Comparison of ENCODE assay signal across 8 cellular contexts in the genomic region with DNA sequence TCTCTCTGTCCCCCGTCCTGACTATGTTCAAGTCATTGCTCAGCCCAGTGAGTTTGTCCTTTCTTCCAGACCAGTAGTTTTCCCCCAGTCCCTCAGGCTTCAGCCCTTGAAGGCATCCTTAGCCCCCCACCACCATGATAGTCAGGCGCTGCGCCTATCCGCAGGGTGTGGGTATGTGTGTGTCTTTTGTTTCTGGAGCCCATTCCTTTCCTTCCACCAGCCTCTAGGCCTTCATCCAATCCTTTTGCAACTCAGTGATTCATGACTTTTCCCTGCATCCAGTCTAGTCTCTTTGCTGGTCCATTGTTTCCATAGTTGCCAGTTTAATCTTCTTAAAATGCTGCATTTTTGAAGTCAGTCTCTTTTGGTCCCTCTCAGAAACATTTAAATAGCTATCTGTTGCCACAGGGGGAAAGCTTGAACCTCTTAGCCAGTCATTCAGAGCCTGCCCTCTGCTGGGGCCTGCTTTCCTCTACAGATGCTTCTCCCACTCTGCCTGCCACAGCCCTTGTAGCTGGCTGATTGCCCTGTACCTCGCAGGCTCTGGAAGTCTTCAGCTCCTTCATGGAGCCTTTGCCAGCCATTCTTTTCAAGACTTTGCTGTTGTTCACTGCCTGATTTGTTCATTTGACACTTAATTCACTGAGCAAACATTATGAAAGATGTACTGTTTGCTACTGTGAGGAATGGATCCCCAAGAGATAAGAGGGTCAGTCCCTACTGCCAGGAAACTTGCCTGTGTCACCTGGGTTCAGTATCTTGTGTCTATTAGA. TPM values are rescaled to one million over a fixed set of nuclear protein-coding genes. Genes with fewer than 3 reads are reported as not detected.
DNase-seq lines count a peak whose midpoint lies in the region; ATAC-seq and TF ChIP-seq lines count a peak whose summit lies in the region.

No MANE protein-coding gene starts in this region.

- H3K4me3 Mint-ChIP-seq in Caco-2 (ENCODE audit: unreplicated experiment) (no peak overlapping the region), nephron (no peak overlapping the region)
- no peak overlapping the region for H3K4me3 Mint-ChIP-seq in activated T-cell treated with anti-CD3 and anti-CD28 coated beads, Interleukin-2, amount 50 U/mL, for 72 hours
- H3K4me3 Mint-ChIP-seq in stimulated activated naive CD8-positive, alpha-beta T cell treated with anti-CD3 and anti-CD28 coated beads, Interleukin-15, amount 100 ng/mL, for 72 hours: no peak overlapping the region

- H3K4me1 ChIP-seq in Caco-2: peaks cover 29% of the 10 kb centered on the region
- peaks cover 43% of the 10 kb centered on the region for H3K4me1 ChIP-seq in OCI-LY3 (ENCODE audit: low read length)

- no peak overlapping the region for H2AFZ ChIP-seq in OCI-LY3 (ENCODE audit: low read depth, low read length)

- intact Hi-C loops in Caco-2 (cut with micrococcal nuclease; ENCODE audit: unreplicated experiment): loop anchor here (1.0 to 5.0 kb wide), 6 partner anchors 26 to 596 kb away; a partner anchor contains a TSS

- CTCF ChIA-PET in Caco-2 (lab: Charles Lee): interaction anchor here (0.5 to 3.5 kb wide), 36 partner anchors 8 to 596 kb away, joined by 3 to 125 read pairs (median 4); a partner anchor contains a TSS

- H4K20me1 ChIP-seq in OCI-LY3 (ENCODE audit: insufficient read depth, low read length): peaks cover 25% of the 10 kb centered on the region

- peak; percentile 90 for ATAC-seq in GM19463 (IDR thresholded peaks at IDR 0.05; ENCODE audit: unreplicated experiment)
- peak; percentile 97 to 98 for ATAC-seq in activated T-cell treated with anti-CD3 and anti-CD28 coated beads, Interleukin-2, amount 50 U/mL, for 72 hours (replicated peaks in 1 of 2)
- ATAC-seq in stimulated activated naive CD8-positive, alpha-beta T cell treated with anti-CD3 and anti-CD28 coated beads, Interleukin-15, amount 100 ng/mL, for 72 hours: peak; percentile 99

- TF ChIP-seq CTCF in Caco-2 (IDR thresholded peaks at IDR 0.05; ENCODE audit: insufficient read depth in 1 of 2, low read depth in 1 of 2, low read length in 1 of 2, severe bottlenecking in 1 of 2, unreplicated experiment in 1 of 2) (peak; percentile 76 to 91), OCI-LY3 (IDR thresholded peaks at IDR 0.05; ENCODE audit: low read depth, low read length) (peak; percentile 83), fibroblast of mammary gland (conservative IDR thresholded peaks at IDR 0.05; ENCODE audit: control insufficient read depth, insufficient read depth, low read depth, low read length) (peak; percentile 80), nephron (IDR thresholded peaks at IDR 0.05; ENCODE audit: unreplicated experiment in 3 of 3) (peak; percentile 70 to 73 (median 72))

- H3K9me3 ChIP-seq in Caco-2 (no peaks in the 10 kb centered on the region), OCI-LY3 (ENCODE audit: insufficient read depth, low read length) (no peaks in the 10 kb centered on the region)

- peaks cover 32% of the 10 kb centered on the region for H3K79me2 ChIP-seq in OCI-LY3 (ENCODE audit: low read length)

- POLR2A ChIA-PET in Caco-2 (lab: Charles Lee): interaction anchor here (1.0 kb wide), 1 partner anchor 185 kb away, joined by 6 read pairs; a partner anchor contains a TSS

- peak overlapping the region; percentile 69 for H3K27ac ChIP-seq in OCI-LY3 (ENCODE audit: low read length)

- H3K36me3 Mint-ChIP-seq in Caco-2 (ENCODE audit: insufficient read depth, unreplicated experiment) (peaks cover 33% of the 10 kb centered on the region), nephron (ENCODE audit: low read depth) (peaks cover 14% of the 10 kb centered on the region)
- H3K36me3 Mint-ChIP-seq in activated T-cell treated with anti-CD3 and anti-CD28 coated beads, Interleukin-2, amount 50 U/mL, for 72 hours (ENCODE audit: insufficient read depth in 2 of 2): peaks cover 1 to 17% of the 10 kb centered on the region in 2 donors

- peak overlapping the region; percentile 92 for H3K4me2 ChIP-seq in OCI-LY3 (ENCODE audit: low read length)

- H3K27me3 ChIP-seq in Caco-2 (replicated peaks; ENCODE audit: control insufficient read depth, insufficient read depth, low read length) (no peaks in the 10 kb centered on the region), OCI-LY3 (ENCODE audit: low read depth, low read length) (no peaks in the 10 kb centered on the region)

- H3K27ac Mint-ChIP-seq in Caco-2 (ENCODE audit: unreplicated experiment) (peak overlapping the region; percentile 69), nephron (peak overlapping the region; percentile 32 to 76 (median 66))
- peak overlapping the region; percentile 87 for H3K27ac Mint-ChIP-seq in activated T-cell treated with anti-CD3 and anti-CD28 coated beads, Interleukin-2, amount 50 U/mL, for 72 hours
- peak overlapping the region; percentile 64 to 93 for H3K27ac Mint-ChIP-seq in stimulated activated naive CD8-positive, alpha-beta T cell treated with anti-CD3 and anti-CD28 coated beads, Interleukin-15, amount 100 ng/mL, for 72 hours

- no peak overlapping the region for H3K4me3 ChIP-seq in Caco-2 (ENCODE audit: low read depth, low read length)
- H3K4me3 ChIP-seq in OCI-LY3 (ENCODE audit: low read length): peak overlapping the region; percentile 60
- no peak overlapping the region for H3K4me3 ChIP-seq in fibroblast of mammary gland (ENCODE audit: control insufficient read depth, low read depth, low read length)

- DNase-seq in Caco-2 (peak; percentile 75 to 80), HK-2 (ENCODE audit: unreplicated experiment) (peak; percentile 53), fibroblast of mammary gland (ENCODE audit: low read depth) (peak; percentile 86)
- peak; percentile 70 to 72 for DNase-seq in activated T-cell treated with anti-CD3 and anti-CD28 coated beads, Interleukin-2, amount 50 U/mL, for 72 hours
- DNase-seq in stimulated activated naive CD8-positive, alpha-beta T cell treated with anti-CD3 and anti-CD28 coated beads, Interleukin-15, amount 100 ng/mL, for 72 hours: peak; percentile 57 to 72

- H3K27me3 Mint-ChIP-seq in Caco-2 (ENCODE audit: insufficient read depth, unreplicated experiment) (no peaks in the 10 kb centered on the region), nephron (ENCODE audit: low read depth) (no peaks in the 10 kb centered on the region)
- no peaks in the 10 kb centered on the region for H3K27me3 Mint-ChIP-seq in activated T-cell treated with anti-CD3 and anti-CD28 coated beads, Interleukin-2, amount 50 U/mL, for 72 hours (ENCODE audit: low read depth)
- no peaks in the 10 kb centered on the region for H3K27me3 Mint-ChIP-seq in stimulated activated naive CD8-positive, alpha-beta T cell treated with anti-CD3 and anti-CD28 coated beads, Interleukin-15, amount 100 ng/mL, for 72 hours

- BruUV-seq in Caco-2 (replicated peaks; lab: Mats Ljungman, UMichigan): no TSS peak

- peak overlapping the region; percentile 1; the same call in 1 of the 2 replicates for H3K9ac ChIP-seq in OCI-LY3 (ENCODE audit: low read length)

- H3K9me3 Mint-ChIP-seq in Caco-2 (ENCODE audit: unreplicated experiment): no peaks in the 10 kb centered on the region
- H3K9me3 Mint-ChIP-seq in activated T-cell treated with anti-CD3 and anti-CD28 coated beads, Interleukin-2, amount 50 U/mL, for 72 hours: no peaks in the 10 kb centered on the region
- H3K9me3 Mint-ChIP-seq in nephron: no peaks in the 10 kb centered on the region
- no peaks in the 10 kb centered on the region for H3K9me3 Mint-ChIP-seq in stimulated activated naive CD8-positive, alpha-beta T cell treated with anti-CD3 and anti-CD28 coated beads, Interleukin-15, amount 100 ng/mL, for 72 hours

- H3K36me3 ChIP-seq in Caco-2 (ENCODE audit: control insufficient read depth, insufficient read depth, low read length): peaks cover 3% of the 10 kb centered on the region
- H3K36me3 ChIP-seq in OCI-LY3 (replicated peaks; ENCODE audit: low read depth, low read length): peaks cover 14% of the 10 kb centered on the region

- H3K4me1 Mint-ChIP-seq in Caco-2 (ENCODE audit: low read depth, unreplicated experiment) (peaks cover 24% of the 10 kb centered on the region), nephron (peaks cover 30% of the 10 kb centered on the region)
- H3K4me1 Mint-ChIP-seq in activated T-cell treated with anti-CD3 and anti-CD28 coated beads, Interleukin-2, amount 50 U/mL, for 72 hours (ENCODE audit: low read depth): peaks cover 26% of the 10 kb centered on the region
- peaks cover 29% of the 10 kb centered on the region for H3K4me1 Mint-ChIP-seq in stimulated activated naive CD8-positive, alpha-beta T cell treated with anti-CD3 and anti-CD28 coated beads, Interleukin-15, amount 100 ng/mL, for 72 hours

RNA-seq across cellular contexts. Expression of a gene that starts 55.9 kb away (rescaled TPM):
- 51.3 and 54.2 TPM in 2 replicates for total RNA-seq in Caco-2 (2022)
- total RNA-seq in activated T-cell treated with anti-CD3 and anti-CD28 coated beads, Interleukin-2, amount 50 U/mL, for 72 hours: 10 to 100 TPM; 67.5 to 97.1 TPM

RNA-seq across cellular contexts. Expression of a gene that starts 57.3 kb away (rescaled TPM):
- total RNA-seq in Caco-2 (2022): 28.6 and 29.3 TPM in 2 replicates
- 10 to 100 TPM; 27.5 to 29.0 TPM for total RNA-seq in activated T-cell treated with anti-CD3 and anti-CD28 coated beads, Interleukin-2, amount 50 U/mL, for 72 hours
